ENCODE assay signal across 8 cellular contexts in the genomic region with DNA sequence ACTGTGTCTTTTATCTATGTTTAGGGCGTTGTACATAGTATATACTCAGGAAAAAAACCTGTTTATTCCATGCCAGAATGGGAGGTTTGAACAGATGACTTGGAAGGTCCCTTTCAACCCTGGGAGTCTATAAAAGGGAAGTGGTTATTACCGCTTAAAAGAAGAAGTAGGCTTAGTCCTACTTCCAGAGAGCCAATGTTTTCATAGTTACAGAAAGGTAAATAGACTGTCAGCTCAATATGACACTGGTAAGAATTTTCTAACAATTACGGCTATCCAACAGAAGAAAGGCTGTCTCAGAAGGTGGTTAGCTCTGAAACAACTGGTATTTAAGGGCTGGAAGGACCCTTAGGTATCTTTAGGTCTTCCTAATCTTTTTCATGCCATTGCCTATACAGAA. TPM values are rescaled to one million over a fixed set of nuclear protein-coding genes. Genes with fewer than 3 reads are reported as not detected.
A peak's percentile ranks its signal among the peaks of the same experiment; 100 is the strongest.
DNase-seq lines count a peak whose midpoint lies in the region; ATAC-seq, FAIRE-seq and TF ChIP-seq lines count a peak whose summit lies in the region.

No MANE protein-coding gene starts in this region.

- H3K9me3 Mint-ChIP-seq in CD4-positive, alpha-beta memory T cell: no peaks in the 10 kb centered on the region
- no peaks in the 10 kb centered on the region for H3K9me3 Mint-ChIP-seq in activated CD4-positive, alpha-beta memory T cell treated with anti-CD3 and anti-CD28 coated beads, Interleukin-2, amount 10 ng/mL, durations not matched to agents 7 days and 5 days

- peaks cover 25 to 47% (median 32%) of the 10 kb centered on the region in 4 donors for H3K4me1 Mint-ChIP-seq in CD4-positive, alpha-beta memory T cell
- H3K4me1 Mint-ChIP-seq in activated CD4-positive, alpha-beta memory T cell treated with anti-CD3 and anti-CD28 coated beads, Interleukin-2, amount 10 ng/mL, durations not matched to agents 7 days and 5 days: peaks cover 39% of the 10 kb centered on the region

- DNase-seq in CD4-positive, alpha-beta memory T cell: peak; percentile 57 to 76 (median 70)
- DNase-seq in GM20000 (ENCODE audit: low spot score) (peak; percentile 65), kidney (no peak), testis (no peak), NCI-H345 treated with DMSO at 0.1 percent for 48 hours (lab: John Stamatoyannopoulos, UW; ENCODE audit: unreplicated experiment) (no peak), HCEC 1CT (no peak)
- DNase-seq in activated CD4-positive, alpha-beta memory T cell treated with anti-CD3 and anti-CD28 coated beads, Interleukin-2, amount 10 ng/mL, durations not matched to agents 7 days and 5 days: no peak

- peak overlapping the region; percentile 90 to 99 (median 98) for H3K4me3 Mint-ChIP-seq in CD4-positive, alpha-beta memory T cell
- H3K4me3 Mint-ChIP-seq in activated CD4-positive, alpha-beta memory T cell treated with anti-CD3 and anti-CD28 coated beads, Interleukin-2, amount 10 ng/mL, durations not matched to agents 7 days and 5 days: peak overlapping the region; percentile 89

- no peak for TF ChIP-seq POLR2A in testis (IDR thresholded peaks at IDR 0.05)

- H3K4me3 ChIP-seq in CD4-positive, alpha-beta memory T cell (ENCODE audit: low read length in 2 of 2): peak overlapping the region in 1 of 2 donors; percentile 96
- H3K4me3 ChIP-seq in kidney (ENCODE audit: low read length in 2 of 2): peak overlapping the region; percentile 75 to 98
- peak overlapping the region; percentile 88 to 94 for H3K4me3 ChIP-seq in testis

- H3K4me1 ChIP-seq in CD4-positive, alpha-beta memory T cell (ENCODE audit: insufficient read depth, low read length): peaks cover 41% of the 10 kb centered on the region
- H3K4me1 ChIP-seq in kidney (ENCODE audit: control insufficient read depth in 1 of 2, insufficient read depth in 1 of 2, low read depth in 1 of 2, low read length in 2 of 2) (peaks cover 0 to 7% of the 10 kb centered on the region in 2 donors), testis (peaks cover 20% of the 10 kb centered on the region)

- 41 to 43% methylated on average over 3 of the region's 3 CpGs for WGBS in testis, 2 donors

- peak overlapping the region; percentile 92 to 98 (median 96) for H3K27ac Mint-ChIP-seq in CD4-positive, alpha-beta memory T cell
- H3K27ac Mint-ChIP-seq in activated CD4-positive, alpha-beta memory T cell treated with anti-CD3 and anti-CD28 coated beads, Interleukin-2, amount 10 ng/mL, durations not matched to agents 7 days and 5 days: peak overlapping the region; percentile 84

- FAIRE-seq in kidney (lab: Jason Lieb, UNC): no peak

- H3K27me3 Mint-ChIP-seq in CD4-positive, alpha-beta memory T cell: peaks cover 0 to 1% of the 10 kb centered on the region in 2 donors
- no peaks in the 10 kb centered on the region for H3K27me3 Mint-ChIP-seq in activated CD4-positive, alpha-beta memory T cell treated with anti-CD3 and anti-CD28 coated beads, Interleukin-2, amount 10 ng/mL, durations not matched to agents 7 days and 5 days

- POLR2A ChIA-PET in CD4-positive, alpha-beta memory T cell (lab: Charles Lee; ENCODE audit: partially characterized antibody): interaction anchor here (0.9 to 3.3 kb wide), 7 partner anchors 12 to 117 kb away, joined by 3 to 29 read pairs (median 5); a partner anchor contains a TSS
- POLR2A ChIA-PET in activated CD4-positive, alpha-beta memory T cell treated with anti-CD3 and anti-CD28 coated beads, Interleukin-2, amount 10 ng/mL, durations not matched to agents 7 days and 5 days (lab: Charles Lee): interaction anchor here (0.7 to 3.0 kb wide), 9 partner anchors 13 to 115 kb away, joined by 3 to 21 read pairs (median 4); a partner anchor contains a TSS

- CTCF ChIA-PET in CD4-positive, alpha-beta memory T cell (lab: Charles Lee; ENCODE audit: partially characterized antibody): interaction anchor here (0.7 to 1.8 kb wide), 11 partner anchors 12 to 116 kb away, joined by 3 to 19 read pairs (median 4); a partner anchor contains a TSS
- CTCF ChIA-PET in activated CD4-positive, alpha-beta memory T cell treated with anti-CD3 and anti-CD28 coated beads, Interleukin-2, amount 10 ng/mL, durations not matched to agents 7 days and 5 days (lab: Charles Lee): interaction anchor here (0.8 to 1.4 kb wide), 8 partner anchors 17 to 115 kb away, joined by 3 to 5 read pairs (median 3); a partner anchor contains a TSS

- H3K36me3 Mint-ChIP-seq in CD4-positive, alpha-beta memory T cell: peaks cover 5 to 25% of the 10 kb centered on the region in 2 donors
- peaks cover 29% of the 10 kb centered on the region for H3K36me3 Mint-ChIP-seq in activated CD4-positive, alpha-beta memory T cell treated with anti-CD3 and anti-CD28 coated beads, Interleukin-2, amount 10 ng/mL, durations not matched to agents 7 days and 5 days (ENCODE audit: low read depth)

- peak overlapping the region; percentile 74 for H3K27ac ChIP-seq in CD4-positive, alpha-beta memory T cell (ENCODE audit: low read depth, low read length)
- H3K27ac ChIP-seq in kidney (ENCODE audit: low read depth in 2 of 2, low read length in 2 of 2) (no peak overlapping the region), testis (peak overlapping the region in 1 of 2 donors; percentile 92)

- intact Hi-C loops in CD4-positive, alpha-beta memory T cell (cut with micrococcal nuclease): loop anchor here (1.0 to 2.0 kb wide), 3 partner anchors 50 to 1523 kb away; a partner anchor contains a TSS
- intact Hi-C loops in kidney (cut with DNase I) (no loop called here), testis (cut with DNase I; ENCODE audit: low total_unique reads) (no loop called here)

- H3K9ac ChIP-seq in kidney (ENCODE audit: low read length in 2 of 2): peak overlapping the region; percentile 79 to 80

- H3K36me3 ChIP-seq in CD4-positive, alpha-beta memory T cell (ENCODE audit: insufficient read depth, low read length): peaks cover 8% of the 10 kb centered on the region
- H3K36me3 ChIP-seq in kidney (ENCODE audit: control insufficient read depth in 1 of 2, insufficient read depth in 2 of 2, low read length in 2 of 2) (peaks cover 9 to 11% of the 10 kb centered on the region in 2 donors), testis (ENCODE audit: low read depth, missing control alignments) (no peaks in the 10 kb centered on the region)

- peak; percentile 64 for ATAC-seq in HG03571 (IDR thresholded peaks at IDR 0.05; ENCODE audit: unreplicated experiment)

- H3K9me3 ChIP-seq in CD4-positive, alpha-beta memory T cell (ENCODE audit: control insufficient read depth in 1 of 2, low read length in 2 of 2): no peaks in the 10 kb centered on the region
- no peaks in the 10 kb centered on the region for H3K9me3 ChIP-seq in kidney (ENCODE audit: control insufficient read depth in 1 of 2, low read length in 2 of 2)
- H3K9me3 ChIP-seq in testis: no peaks in the 10 kb centered on the region

- H3K27me3 ChIP-seq in CD4-positive, alpha-beta memory T cell (ENCODE audit: insufficient read depth, low read length): no peaks in the 10 kb centered on the region
- H3K27me3 ChIP-seq in testis: no peaks in the 10 kb centered on the region

- no peak for TF ChIP-seq CTCF in GM20000 (IDR thresholded peaks at IDR 0.05; ENCODE audit: extremely low read depth, missing control alignments)
- TF ChIP-seq CTCF in kidney (IDR thresholded peaks at IDR 0.05; ENCODE audit: borderline replicate concordance, extremely low read depth, insufficient read depth): no peak
- TF ChIP-seq CTCF in testis (IDR thresholded peaks at IDR 0.05): no peak

RNA-seq across cellular contexts. Expression of a gene that starts 1.1 kb away (rescaled TPM):
- 10 to 100 TPM; 45.6 to 52.1 TPM for total RNA-seq in CD4-positive, alpha-beta memory T cell
- polyA plus RNA-seq in CD4-positive, alpha-beta memory T cell: 10 to 100 TPM; 28.5 to 42.6 TPM
- 10 to 100 TPM; 46.1 to 48.0 TPM for total RNA-seq in activated CD4-positive, alpha-beta memory T cell treated with anti-CD3 and anti-CD28 coated beads, Interleukin-2, amount 10 ng/mL, durations not matched to agents 7 days and 5 days
- total RNA-seq in kidney: 35.0 TPM
- 18.5 TPM for polyA plus RNA-seq in kidney (ENCODE audit: insufficient read depth, low read depth, low replicate concordance)
- total RNA-seq in testis: 10 to 100 TPM; 36.3 to 57.2 TPM
- 65.7 TPM for polyA plus RNA-seq in testis (ENCODE audit: insufficient read depth, low read depth, low replicate concordance)

RNA-seq across cellular contexts. Expression of a gene that starts 49.3 kb away (rescaled TPM):
- total RNA-seq in CD4-positive, alpha-beta memory T cell: 10 to 100 TPM; 13.4 to 13.6 TPM
- 10 to 100 TPM; 20.8 to 23.4 TPM for polyA plus RNA-seq in CD4-positive, alpha-beta memory T cell
- 10 to 100 TPM; 10.9 to 13.2 TPM for total RNA-seq in activated CD4-positive, alpha-beta memory T cell treated with anti-CD3 and anti-CD28 coated beads, Interleukin-2, amount 10 ng/mL, durations not matched to agents 7 days and 5 days
- 15.4 TPM for total RNA-seq in kidney
- polyA plus RNA-seq in kidney (ENCODE audit: insufficient read depth, low read depth, low replicate concordance): 12.0 TPM
- total RNA-seq in testis: 10 to 100 TPM in 1 of 2 donors, 1 to 10 TPM in 1; 8.4 to 13.1 TPM
- 10.0 TPM for polyA plus RNA-seq in testis (ENCODE audit: insufficient read depth, low read depth, low replicate concordance)

Comparison
In these comparisons a context has a peak if more than half of its experiments do, and no peak if none do; other contexts are left out.
1. DNase-seq: peak in CD4-positive, alpha-beta memory T cell (5 of 5) and GM20000 (single experiment); none in activated CD4-positive, alpha-beta memory T cell treated with anti-CD3 and anti-CD28 coated beads, Interleukin-2, amount 10 ng/mL, durations not matched to agents 7 days and 5 days (single experiment), kidney (single experiment), testis (single experiment), NCI-H345 treated with DMSO at 0.1 percent for 48 hours (single experiment) and HCEC 1CT (single experiment).